ENCODE assay signal across 15 cellular contexts in the genomic region with DNA sequence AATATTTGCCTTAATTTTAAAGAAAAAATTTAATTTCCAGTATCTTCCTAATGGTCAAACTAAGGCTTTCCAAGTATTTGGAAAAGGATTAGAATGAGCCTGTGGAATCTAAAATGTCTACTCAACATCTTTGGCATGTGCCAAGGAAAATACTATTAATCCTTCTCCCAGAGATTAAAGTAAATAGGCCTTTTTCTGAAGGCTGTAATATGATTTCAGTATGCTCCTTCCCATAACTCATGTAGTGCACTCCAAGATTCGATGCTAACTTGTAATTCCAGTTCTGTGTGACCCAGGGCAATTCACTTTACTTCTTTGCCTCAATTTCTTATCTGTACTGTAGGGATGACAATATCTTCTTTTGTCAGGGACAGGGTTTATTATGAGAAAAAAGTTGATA.
DNase-seq lines count a peak whose midpoint lies in the region; ATAC-seq and TF ChIP-seq lines count a peak whose summit lies in the region.
"Had no signal": no experiment of that assay in that cellular context is flagged by ENCODE, and none has a peak within 500 bp of the region (broad histone marks: within the 10 kb centered on the region; RNA-seq: fewer than 3 reads in every experiment).

No MANE protein-coding gene starts in this region.

- no peaks in the 10 kb centered on the region for H3K9me3 ChIP-seq in adipocyte (ENCODE audit: control insufficient read depth, low read length)

- no peaks in the 10 kb centered on the region for H3K4me1 ChIP-seq in adipocyte (ENCODE audit: control insufficient read depth, insufficient read depth, low read length)
- H3K4me1 ChIP-seq: BLaER1 treated with 17β-estradiol and CSF1 and Interleukin-3, amounts not matched to agents 10 nM and 100 nM had no signal

- H3K4me3 Mint-ChIP-seq in MCF 10A (ENCODE audit: unreplicated experiment) = no peak overlapping the region
- H3K4me3 Mint-ChIP-seq in T-cell = no peak overlapping the region
- H3K4me3 Mint-ChIP-seq: CD4-positive, alpha-beta T cell had no signal

- POLR2A ChIA-PET in MCF 10A (lab: Yijun Ruan, JAX) (no interaction called here), T-cell (lab: Charles Lee) (no interaction called here)

- H3K9ac ChIP-seq in adipocyte (ENCODE audit: low read length) = no peak overlapping the region
- H3K9ac ChIP-seq: BLaER1 treated with 17β-estradiol and CSF1 and Interleukin-3, amounts not matched to agents 10 nM and 100 nM; GM23248 had no signal

- no peak for ATAC-seq in HG03460 (IDR thresholded peaks at IDR 0.05; ENCODE audit: unreplicated experiment)
- no peak for ATAC-seq in T-cell (replicated peaks in 1 of 4)
- ATAC-seq: HCT116 had no signal

- in situ Hi-C loops in T47D (cut with HindIII; ENCODE audit: low pct_unique_long_range_greater_than_20kb, low sequenced_read_pairs) = no loop called here

- H3K4me1 Mint-ChIP-seq in MCF 10A (ENCODE audit: insufficient read depth, unreplicated experiment) = no peaks in the 10 kb centered on the region
- H3K4me1 Mint-ChIP-seq in T-cell = no peaks in the 10 kb centered on the region

- intact Hi-C loops in MCF 10A (cut with micrococcal nuclease) = no loop called here

- H3K36me3 ChIP-seq in adipocyte (ENCODE audit: control insufficient read depth, insufficient read depth, low read length, severe bottlenecking) = no peaks in the 10 kb centered on the region
- H3K36me3 ChIP-seq: BLaER1 treated with 17β-estradiol and CSF1 and Interleukin-3, amounts not matched to agents 10 nM and 100 nM had no signal

- CTCF ChIA-PET in MCF 10A (lab: Yijun Ruan, JAX) = no interaction called here
- CTCF ChIA-PET in T-cell (lab: Charles Lee) = no interaction called here

- no peak for TF ChIP-seq CTCF in MCF 10A (IDR thresholded peaks at IDR 0.05; ENCODE audit: unreplicated experiment)
- TF ChIP-seq CTCF in retinal pigment epithelial cell (conservative IDR thresholded peaks at IDR 0.05; ENCODE audit: low read depth, low read length) = no peak

- no peaks in the 10 kb centered on the region for H3K9me3 Mint-ChIP-seq in MCF 10A (ENCODE audit: unreplicated experiment)
- no peaks in the 10 kb centered on the region for H3K9me3 Mint-ChIP-seq in T-cell
- H3K9me3 Mint-ChIP-seq: CD4-positive, alpha-beta T cell had no signal

- no peaks in the 10 kb centered on the region for H3K27me3 ChIP-seq in adipocyte (replicated peaks; ENCODE audit: control insufficient read depth, insufficient read depth, low read length)
- H3K27me3 ChIP-seq: BLaER1 treated with 17β-estradiol and CSF1 and Interleukin-3, amounts not matched to agents 10 nM and 100 nM had no signal

- peak; percentile 11 to 68 for DNase-seq in T47D (ENCODE audit: low read depth in 1 of 2, low spot score in 1 of 2)
- no peak for DNase-seq in MCF 10A (ENCODE audit: unreplicated experiment)
- DNase-seq in adipocyte (ENCODE audit: low read depth) = peak; percentile 9
- DNase-seq in retinal pigment epithelial cell (ENCODE audit: low read depth) = peak; percentile 50
- no peak for DNase-seq in NCI-H510A treated with DMSO at 0.1 percent for 48 hours (lab: John Stamatoyannopoulos, UW)
- DNase-seq in T-cell = no peak
- DNase-seq: ACHN; Calu3; CD4-positive, alpha-beta T cell; DMS 273 treated with DMSO at 0.1 percent for 48 hours; DMS79; GM23248 had no signal

- H3K4me3 ChIP-seq in adipocyte (ENCODE audit: low read length) (no peak overlapping the region), retinal pigment epithelial cell (ENCODE audit: low read length) (no peak overlapping the region)
- H3K4me3 ChIP-seq: BLaER1 treated with 17β-estradiol and CSF1 and Interleukin-3, amounts not matched to agents 10 nM and 100 nM; GM23248 had no signal

- no peaks in the 10 kb centered on the region for H3K36me3 Mint-ChIP-seq in MCF 10A (ENCODE audit: insufficient read depth, unreplicated experiment)
- H3K36me3 Mint-ChIP-seq in T-cell = peaks cover 44% of the 10 kb centered on the region

- H3K27me3 Mint-ChIP-seq in MCF 10A (ENCODE audit: insufficient read depth, unreplicated experiment) (no peaks in the 10 kb centered on the region), T-cell (no peaks in the 10 kb centered on the region)
- H3K27me3 Mint-ChIP-seq: CD4-positive, alpha-beta T cell had no signal

- BruUV-seq in MCF 10A (replicated peaks; lab: Mats Ljungman, UMichigan) = no TSS peak

- H3K27ac Mint-ChIP-seq in MCF 10A (ENCODE audit: low read depth, unreplicated experiment) (no peak overlapping the region), T-cell (no peak overlapping the region)
- H3K27ac Mint-ChIP-seq: CD4-positive, alpha-beta T cell had no signal

Comparison
In these comparisons a context has a peak if more than half of its experiments do, and no peak if none do; other contexts are left out.
1. DNase-seq: peak in T47D (2 of 2), adipocyte (single experiment) and retinal pigment epithelial cell (single experiment); none in MCF 10A (single experiment), NCI-H510A treated with DMSO at 0.1 percent for 48 hours (single experiment) and T-cell (0 of 34).